1 cellular context compared by ENCODE assay signal in the genomic region with DNA sequence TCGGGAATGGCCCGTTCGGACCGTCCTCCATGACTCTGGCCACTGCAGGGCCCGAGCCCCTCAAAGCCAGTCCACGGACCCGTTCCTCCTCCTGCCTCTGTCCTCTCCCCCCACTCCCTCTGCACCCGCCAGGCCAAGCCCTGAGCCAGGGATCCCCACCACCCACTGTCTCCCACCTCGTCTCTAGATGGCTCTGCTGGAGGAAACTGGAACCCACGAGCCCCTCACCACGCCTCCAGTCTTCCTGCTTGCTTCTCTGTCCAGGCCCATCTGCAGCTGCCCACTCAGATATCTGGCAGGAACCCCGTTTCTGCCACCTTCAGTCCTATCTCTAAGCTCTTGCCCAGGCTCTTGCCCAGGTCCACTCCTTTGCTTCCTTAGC.
A peak's percentile ranks its signal among the peaks of the same experiment; 100 is the strongest.
TF ChIP-seq lines count a peak whose summit lies in the region.

No MANE protein-coding gene starts in this region.

TF ChIP-seq in HepG2, 621 proteins besides CTCF, POLR2A, EP300 and RAD21:
- TF ChIP-seq, protein P1, sequence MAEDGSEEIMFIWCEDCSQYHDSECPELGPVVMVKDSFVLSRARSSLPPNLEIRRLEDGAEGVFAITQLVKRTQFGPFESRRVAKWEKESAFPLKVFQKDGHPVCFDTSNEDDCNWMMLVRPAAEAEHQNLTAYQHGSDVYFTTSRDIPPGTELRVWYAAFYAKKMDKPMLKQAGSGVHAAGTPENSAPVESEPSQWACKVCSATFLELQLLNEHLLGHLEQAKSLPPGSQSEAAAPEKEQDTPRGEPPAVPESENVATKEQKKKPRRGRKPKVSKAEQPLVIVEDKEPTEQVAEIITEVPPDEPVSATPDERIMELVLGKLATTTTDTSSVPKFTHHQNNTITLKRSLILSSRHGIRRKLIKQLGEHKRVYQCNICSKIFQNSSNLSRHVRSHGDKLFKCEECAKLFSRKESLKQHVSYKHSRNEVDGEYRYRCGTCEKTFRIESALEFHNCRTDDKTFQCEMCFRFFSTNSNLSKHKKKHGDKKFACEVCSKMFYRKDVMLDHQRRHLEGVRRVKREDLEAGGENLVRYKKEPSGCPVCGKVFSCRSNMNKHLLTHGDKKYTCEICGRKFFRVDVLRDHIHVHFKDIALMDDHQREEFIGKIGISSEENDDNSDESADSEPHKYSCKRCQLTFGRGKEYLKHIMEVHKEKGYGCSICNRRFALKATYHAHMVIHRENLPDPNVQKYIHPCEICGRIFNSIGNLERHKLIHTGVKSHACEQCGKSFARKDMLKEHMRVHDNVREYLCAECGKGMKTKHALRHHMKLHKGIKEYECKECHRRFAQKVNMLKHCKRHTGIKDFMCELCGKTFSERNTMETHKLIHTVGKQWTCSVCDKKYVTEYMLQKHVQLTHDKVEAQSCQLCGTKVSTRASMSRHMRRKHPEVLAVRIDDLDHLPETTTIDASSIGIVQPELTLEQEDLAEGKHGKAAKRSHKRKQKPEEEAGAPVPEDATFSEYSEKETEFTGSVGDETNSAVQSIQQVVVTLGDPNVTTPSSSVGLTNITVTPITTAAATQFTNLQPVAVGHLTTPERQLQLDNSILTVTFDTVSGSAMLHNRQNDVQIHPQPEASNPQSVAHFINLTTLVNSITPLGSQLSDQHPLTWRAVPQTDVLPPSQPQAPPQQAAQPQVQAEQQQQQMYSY (CRISPR knock-in tag; IDR thresholded peaks at IDR 0.05): no peak
- TF ChIP-seq DPF2 (CRISPR knock-in tag; IDR thresholded peaks at IDR 0.05; ENCODE audit: borderline replicate concordance, low read depth): no peak
- TF ChIP-seq ZNF883 (CRISPR knock-in tag; IDR thresholded peaks at IDR 0.05; ENCODE audit: not compliant biosample characterization): peak; percentile 10
- TF ChIP-seq, protein P2, sequence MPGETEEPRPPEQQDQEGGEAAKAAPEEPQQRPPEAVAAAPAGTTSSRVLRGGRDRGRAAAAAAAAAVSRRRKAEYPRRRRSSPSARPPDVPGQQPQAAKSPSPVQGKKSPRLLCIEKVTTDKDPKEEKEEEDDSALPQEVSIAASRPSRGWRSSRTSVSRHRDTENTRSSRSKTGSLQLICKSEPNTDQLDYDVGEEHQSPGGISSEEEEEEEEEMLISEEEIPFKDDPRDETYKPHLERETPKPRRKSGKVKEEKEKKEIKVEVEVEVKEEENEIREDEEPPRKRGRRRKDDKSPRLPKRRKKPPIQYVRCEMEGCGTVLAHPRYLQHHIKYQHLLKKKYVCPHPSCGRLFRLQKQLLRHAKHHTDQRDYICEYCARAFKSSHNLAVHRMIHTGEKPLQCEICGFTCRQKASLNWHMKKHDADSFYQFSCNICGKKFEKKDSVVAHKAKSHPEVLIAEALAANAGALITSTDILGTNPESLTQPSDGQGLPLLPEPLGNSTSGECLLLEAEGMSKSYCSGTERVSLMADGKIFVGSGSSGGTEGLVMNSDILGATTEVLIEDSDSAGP (CRISPR knock-in tag; IDR thresholded peaks at IDR 0.05; ENCODE audit: borderline replicate concordance): 0 out of 2 replicates have a peak, but pooled peaks have one; percentile 17
TF ChIP-seq in HepG2: peak in this region for 2.
